ENCODE assay signal across 10 cellular contexts in the genomic region with DNA sequence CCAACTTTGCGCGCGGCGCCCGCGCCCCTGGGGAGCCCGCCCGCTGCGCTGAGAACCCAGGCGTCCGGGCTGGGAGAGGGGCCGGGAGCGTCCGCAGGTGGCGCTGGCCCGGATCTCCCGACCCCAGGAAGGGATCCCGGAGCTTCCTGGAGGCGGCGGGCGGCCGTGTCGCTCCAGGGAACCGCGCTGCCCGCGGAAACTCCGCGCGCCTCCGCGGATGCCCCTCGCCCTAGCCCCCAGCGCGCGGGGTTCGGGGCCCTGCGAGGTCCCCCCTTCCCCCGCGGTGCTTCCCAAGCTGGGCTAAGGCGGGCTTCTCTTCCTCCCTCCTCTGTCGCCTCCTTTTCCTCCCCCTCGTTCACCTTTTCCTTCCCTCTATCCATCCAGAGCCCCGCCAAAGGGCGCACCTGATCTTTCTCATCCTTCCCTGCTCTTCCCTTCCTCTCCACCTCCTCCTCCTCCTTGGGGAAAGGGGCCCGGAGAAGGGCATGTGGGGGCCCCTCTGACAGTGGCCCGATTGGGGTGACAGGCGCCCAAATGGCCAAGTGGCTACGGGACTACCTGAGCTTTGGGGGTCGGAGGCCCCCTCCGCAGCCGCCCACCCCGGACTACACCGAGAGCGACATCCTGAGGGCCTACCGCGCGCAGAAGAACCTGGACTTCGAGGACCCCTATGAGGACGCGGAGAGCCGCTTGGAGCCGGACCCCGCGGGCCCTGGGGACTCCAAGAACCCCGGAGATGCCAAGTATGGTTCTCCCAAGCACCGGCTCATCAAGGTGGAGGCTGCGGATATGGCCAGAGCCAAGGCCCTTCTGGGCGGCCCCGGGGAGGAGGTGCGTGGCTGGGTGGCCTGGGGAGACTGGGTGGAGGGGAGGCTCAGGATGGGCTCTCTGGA. TPM values are rescaled to one million over a fixed set of nuclear protein-coding genes. Genes with fewer than 3 reads are reported as not detected.
DNase-seq lines count a peak whose midpoint lies in the region; ATAC-seq and TF ChIP-seq lines count a peak whose summit lies in the region.
"Had no signal": no experiment of that assay in that cellular context is flagged by ENCODE, and none has a peak within 500 bp of the region (broad histone marks: within the 10 kb centered on the region; RNA-seq: fewer than 3 reads in every experiment).

No MANE protein-coding gene starts in this region.

- H3K9me3 ChIP-seq in Panc1 (ENCODE audit: control insufficient read depth, insufficient read depth, low read depth, low read length) (no peaks in the 10 kb centered on the region), gastrocnemius medialis (no peaks in the 10 kb centered on the region)

- H3K4me1 ChIP-seq in Panc1 (ENCODE audit: control insufficient read depth, insufficient read depth, low read length) (peaks cover 2% of the 10 kb centered on the region; the same call in 1 of the 2 replicates), gastrocnemius medialis (peaks cover 0 to 11% of the 10 kb centered on the region in 2 donors)

- BruUV-seq in Panc1 (replicated peaks; lab: Mats Ljungman, UMichigan): no TSS peak

- in situ Hi-C loops in Panc1 (cut with HindIII; ENCODE audit: low pct_unique_long_range_greater_than_20kb, low sequenced_read_pairs): no loop called here
- in situ Hi-C loops in gastrocnemius medialis (cut with MboI; ENCODE audit: low sequenced_read_pairs in 4 of 4): no loop called here

- no peak for TF ChIP-seq POLR2A in gastrocnemius medialis (IDR thresholded peaks at IDR 0.05)

- H3K27ac ChIP-seq in Panc1 (ENCODE audit: low read length) (no peak overlapping the region), gastrocnemius medialis (no peak overlapping the region), caudate nucleus (ENCODE audit: low read depth, low read length) (no peak overlapping the region)

- H3K36me3 ChIP-seq in Panc1 (ENCODE audit: control insufficient read depth, insufficient read depth, low read length) (no peaks in the 10 kb centered on the region), gastrocnemius medialis (no peaks in the 10 kb centered on the region)

- H3K27me3 ChIP-seq in Panc1 (ENCODE audit: control insufficient read depth, insufficient read depth, low read length): no peaks in the 10 kb centered on the region; the same call in 1 of the 2 replicates
- H3K27me3 ChIP-seq in gastrocnemius medialis: peaks cover 35 to 40% (median 38%) of the 10 kb centered on the region in 3 donors

- ATAC-seq in Panc1: no peak; the same call in 1 of the 2 replicates
- ATAC-seq in gastrocnemius medialis: no peak
- ATAC-seq in HG03457 (IDR thresholded peaks at IDR 0.05; ENCODE audit: unreplicated experiment): no peak

- CTCF ChIA-PET in Panc1 (lab: Charles Lee): no interaction called here

- H3K4me3 ChIP-seq in Panc1 (ENCODE audit: low read depth in 2 of 2, low read length in 2 of 2) (peak overlapping the region; percentile 30), iPS-11a (ENCODE audit: low read depth, low read length) (peak overlapping the region; percentile 53), gastrocnemius medialis (peak overlapping the region; percentile 22 to 41 (median 34))
- H3K4me3 ChIP-seq: lung had no signal

- intact Hi-C loops in Panc1 (cut with micrococcal nuclease; ENCODE audit: unreplicated experiment): no loop called here
- intact Hi-C loops in gastrocnemius medialis (cut with DNase I; ENCODE audit: low total_unique reads): no loop called here

- no peak for TF ChIP-seq CTCF in Panc1 (IDR thresholded peaks at IDR 0.05)
- no peak for TF ChIP-seq CTCF in gastrocnemius medialis (IDR thresholded peaks at IDR 0.05 in 4 of 5, conservative IDR thresholded peaks at IDR 0.05 in 1 of 5)

- DNase-seq in NCI-H1417 (lab: John Stamatoyannopoulos, UW) (peak in 2 of 3 experiments; percentile 66 to 74), NCI-H1417 treated with DMSO at 0.1 percent for 48 hours (lab: John Stamatoyannopoulos, UW) (no peak), Panc1 (ENCODE audit: low read depth, low spot score) (no peak), gastrocnemius medialis (no peak), caudate nucleus (lab: John Stamatoyannopoulos, UW) (no peak)
- no peak for DNase-seq in activated CD4-positive, CD25-positive, alpha-beta regulatory T cell (lab: John Stamatoyannopoulos, UW)
- DNase-seq: ACHN had no signal

- POLR2A ChIA-PET in Panc1 (lab: Charles Lee): no interaction called here

RNA-seq across cellular contexts. Expression of gene SHD, which starts 0.7 kb away (rescaled TPM):
- 0.46 TPM for total RNA-seq in Panc1 (2021; ENCODE audit: unreplicated experiment)
- polyA plus RNA-seq in Panc1 (2012; ENCODE audit: insufficient read length): 0.35 TPM
- under 1 TPM in 1 of 4 donors, not detected in 3; 0.26 TPM for total RNA-seq in gastrocnemius medialis
- total RNA-seq: lung had no signal
- polyA plus RNA-seq: lung had no signal

RNA-seq across cellular contexts. Expression of gene TMIGD2, which starts 22.4 kb away (rescaled TPM):
- total RNA-seq in Panc1 (2021; ENCODE audit: unreplicated experiment) (not detected), gastrocnemius medialis (not detected)
- 0.47 TPM for polyA plus RNA-seq in Panc1 (2012; ENCODE audit: insufficient read length)

RNA-seq across cellular contexts. Expression of gene FSD1, which starts 24.6 kb away (rescaled TPM):
- total RNA-seq in Panc1 (2021; ENCODE audit: unreplicated experiment) (12.1 TPM), gastrocnemius medialis (not detected)
- polyA plus RNA-seq in Panc1 (2012; ENCODE audit: insufficient read length): 31.9 TPM

RNA-seq across cellular contexts. Expression of gene YJU2, which starts 32.9 kb away (rescaled TPM):
- total RNA-seq in Panc1 (2021; ENCODE audit: unreplicated experiment) (15.9 TPM), gastrocnemius medialis (10 to 100 TPM; 13.5 to 37.8 (median 19.9) TPM)
- polyA plus RNA-seq in Panc1 (2012; ENCODE audit: insufficient read length): 22.8 TPM

RNA-seq across cellular contexts. Expression of gene EBI3, which starts 50.5 kb away (rescaled TPM):
- total RNA-seq in Panc1 (2021; ENCODE audit: unreplicated experiment): 3.0 TPM
- 5.4 TPM for polyA plus RNA-seq in Panc1 (2012; ENCODE audit: insufficient read length)
- total RNA-seq in gastrocnemius medialis: 1 to 10 TPM in 1 of 4 donors, under 1 TPM in 2, not detected in 1; 0.38 to 1.7 (median 0.85) TPM

Comparison
In these comparisons a context has a peak if more than half of its experiments do, and no peak if none do; other contexts are left out.
1. DNase-seq: peak in NCI-H1417 (2 of 3); none in NCI-H1417 treated with DMSO at 0.1 percent for 48 hours (single experiment), Panc1 (single experiment), gastrocnemius medialis (0 of 2), caudate nucleus (0 of 61) and activated CD4-positive, CD25-positive, alpha-beta regulatory T cell (0 of 4).
2. RNA of gene FSD1, which starts 24.6 kb away (total RNA-seq): 12.1 TPM in Panc1 (single experiment); not detected in gastrocnemius medialis; every median in the first group is over 10 times any median in the second.
3. Peak in every context shown above with its lines, with median percentiles within 50 percentile points of each other: H3K4me3 ChIP-seq.